2 cellular contexts compared by ENCODE assay signal in the genomic region with DNA sequence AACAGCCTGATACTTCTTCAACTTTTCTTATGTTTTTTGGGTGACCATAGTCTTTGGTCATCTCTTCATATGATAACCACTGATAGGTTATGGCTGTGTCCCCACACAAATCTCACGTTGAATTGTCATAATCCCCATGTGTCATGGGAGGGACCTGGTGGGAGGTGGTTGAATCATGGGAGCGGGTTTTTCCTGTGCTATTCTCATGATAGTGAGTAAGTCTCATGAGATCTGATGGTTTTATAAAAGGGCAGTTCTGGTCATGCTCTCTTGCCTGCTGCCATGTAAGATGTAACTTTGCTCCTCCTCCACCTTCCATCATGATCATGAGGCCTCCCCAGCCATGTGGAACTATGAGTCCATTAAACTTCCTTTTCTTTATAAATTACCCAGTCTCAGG.
A peak's percentile ranks its signal among the peaks of the same experiment; 100 is the strongest.
TF ChIP-seq lines count a peak whose summit lies in the region.

No MANE protein-coding gene starts in this region.

TF ChIP-seq in GM12878, 131 proteins besides CTCF, POLR2A, EP300 and RAD21:
- TF ChIP-seq BCLAF1 (IDR thresholded peaks at IDR 0.05): no peak
- TF ChIP-seq, protein P1, sequence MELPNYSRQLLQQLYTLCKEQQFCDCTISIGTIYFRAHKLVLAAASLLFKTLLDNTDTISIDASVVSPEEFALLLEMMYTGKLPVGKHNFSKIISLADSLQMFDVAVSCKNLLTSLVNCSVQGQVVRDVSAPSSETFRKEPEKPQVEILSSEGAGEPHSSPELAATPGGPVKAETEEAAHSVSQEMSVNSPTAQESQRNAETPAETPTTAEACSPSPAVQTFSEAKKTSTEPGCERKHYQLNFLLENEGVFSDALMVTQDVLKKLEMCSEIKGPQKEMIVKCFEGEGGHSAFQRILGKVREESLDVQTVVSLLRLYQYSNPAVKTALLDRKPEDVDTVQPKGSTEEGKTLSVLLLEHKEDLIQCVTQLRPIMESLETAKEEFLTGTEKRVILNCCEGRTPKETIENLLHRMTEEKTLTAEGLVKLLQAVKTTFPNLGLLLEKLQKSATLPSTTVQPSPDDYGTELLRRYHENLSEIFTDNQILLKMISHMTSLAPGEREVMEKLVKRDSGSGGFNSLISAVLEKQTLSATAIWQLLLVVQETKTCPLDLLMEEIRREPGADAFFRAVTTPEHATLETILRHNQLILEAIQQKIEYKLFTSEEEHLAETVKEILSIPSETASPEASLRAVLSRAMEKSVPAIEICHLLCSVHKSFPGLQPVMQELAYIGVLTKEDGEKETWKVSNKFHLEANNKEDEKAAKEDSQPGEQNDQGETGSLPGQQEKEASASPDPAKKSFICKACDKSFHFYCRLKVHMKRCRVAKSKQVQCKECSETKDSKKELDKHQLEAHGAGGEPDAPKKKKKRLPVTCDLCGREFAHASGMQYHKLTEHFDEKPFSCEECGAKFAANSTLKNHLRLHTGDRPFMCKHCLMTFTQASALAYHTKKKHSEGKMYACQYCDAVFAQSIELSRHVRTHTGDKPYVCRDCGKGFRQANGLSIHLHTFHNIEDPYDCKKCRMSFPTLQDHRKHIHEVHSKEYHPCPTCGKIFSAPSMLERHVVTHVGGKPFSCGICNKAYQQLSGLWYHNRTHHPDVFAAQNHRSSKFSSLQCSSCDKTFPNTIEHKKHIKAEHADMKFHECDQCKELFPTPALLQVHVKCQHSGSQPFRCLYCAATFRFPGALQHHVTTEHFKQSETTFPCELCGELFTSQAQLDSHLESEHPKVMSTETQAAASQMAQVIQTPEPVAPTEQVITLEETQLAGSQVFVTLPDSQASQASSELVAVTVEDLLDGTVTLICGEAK (IDR thresholded peaks at IDR 0.05; ENCODE audit: borderline replicate concordance): no peak
- TF ChIP-seq MEF2B (IDR thresholded peaks at IDR 0.05; ENCODE audit: partially characterized antibody, poor library complexity, severe bottlenecking): peak; percentile 30

TF ChIP-seq in SK-N-SH treated with all-trans-retinoic acid at 6 μM for 48 hours, 23 proteins besides CTCF, POLR2A, EP300 and RAD21:
- TF ChIP-seq ZFP3 (CRISPR knock-in tag; IDR thresholded peaks at IDR 0.05): no peak
- no peak for TF ChIP-seq ZNF565 (CRISPR knock-in tag; conservative IDR thresholded peaks at IDR 0.05; ENCODE audit: low read depth)
- no peak for TF ChIP-seq ARNTL (CRISPR knock-in tag; IDR thresholded peaks at IDR 0.05; ENCODE audit: borderline replicate concordance, low read depth)
- TF ChIP-seq, protein P2, sequence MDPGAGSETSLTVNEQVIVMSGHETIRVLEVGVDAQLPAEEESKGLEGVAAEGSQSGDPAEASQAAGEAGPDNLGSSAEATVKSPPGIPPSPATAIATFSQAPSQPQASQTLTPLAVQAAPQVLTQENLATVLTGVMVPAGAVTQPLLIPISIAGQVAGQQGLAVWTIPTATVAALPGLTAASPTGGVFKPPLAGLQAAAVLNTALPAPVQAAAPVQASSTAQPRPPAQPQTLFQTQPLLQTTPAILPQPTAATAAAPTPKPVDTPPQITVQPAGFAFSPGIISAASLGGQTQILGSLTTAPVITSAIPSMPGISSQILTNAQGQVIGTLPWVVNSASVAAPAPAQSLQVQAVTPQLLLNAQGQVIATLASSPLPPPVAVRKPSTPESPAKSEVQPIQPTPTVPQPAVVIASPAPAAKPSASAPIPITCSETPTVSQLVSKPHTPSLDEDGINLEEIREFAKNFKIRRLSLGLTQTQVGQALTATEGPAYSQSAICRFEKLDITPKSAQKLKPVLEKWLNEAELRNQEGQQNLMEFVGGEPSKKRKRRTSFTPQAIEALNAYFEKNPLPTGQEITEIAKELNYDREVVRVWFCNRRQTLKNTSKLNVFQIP (CRISPR knock-in tag; IDR thresholded peaks at IDR 0.05; ENCODE audit: borderline replicate concordance, low read depth): no peak
- no peak for TF ChIP-seq PPARA (CRISPR knock-in tag; IDR thresholded peaks at IDR 0.05; ENCODE audit: borderline replicate concordance)
- TF ChIP-seq TCF4 (CRISPR knock-in tag; IDR thresholded peaks at IDR 0.05; ENCODE audit: borderline replicate concordance): no peak
- TF ChIP-seq ZNF8 (CRISPR knock-in tag; IDR thresholded peaks at IDR 0.05): no peak
- TF ChIP-seq GLIS3 (CRISPR knock-in tag; IDR thresholded peaks at IDR 0.05): no peak
- TF ChIP-seq ISL1 (CRISPR knock-in tag; IDR thresholded peaks at IDR 0.05): no peak
- TF ChIP-seq ZFP30 (CRISPR knock-in tag; IDR thresholded peaks at IDR 0.05): no peak
- TF ChIP-seq OSR1 (CRISPR knock-in tag; IDR thresholded peaks at IDR 0.05): no peak
- TF ChIP-seq ESRRG (CRISPR knock-in tag; IDR thresholded peaks at IDR 0.05): no peak
- no peak for TF ChIP-seq BACH2 (CRISPR knock-in tag; IDR thresholded peaks at IDR 0.05; ENCODE audit: borderline replicate concordance)
- TF ChIP-seq TSHZ2 (CRISPR knock-in tag; IDR thresholded peaks at IDR 0.05): no peak
- TF ChIP-seq CSDC2 (CRISPR knock-in tag; IDR thresholded peaks at IDR 0.05): no peak
- no peak for TF ChIP-seq RARB (CRISPR knock-in tag; IDR thresholded peaks at IDR 0.05)
